Comparison of ENCODE assay signal across 10 cellular contexts in the genomic region with DNA sequence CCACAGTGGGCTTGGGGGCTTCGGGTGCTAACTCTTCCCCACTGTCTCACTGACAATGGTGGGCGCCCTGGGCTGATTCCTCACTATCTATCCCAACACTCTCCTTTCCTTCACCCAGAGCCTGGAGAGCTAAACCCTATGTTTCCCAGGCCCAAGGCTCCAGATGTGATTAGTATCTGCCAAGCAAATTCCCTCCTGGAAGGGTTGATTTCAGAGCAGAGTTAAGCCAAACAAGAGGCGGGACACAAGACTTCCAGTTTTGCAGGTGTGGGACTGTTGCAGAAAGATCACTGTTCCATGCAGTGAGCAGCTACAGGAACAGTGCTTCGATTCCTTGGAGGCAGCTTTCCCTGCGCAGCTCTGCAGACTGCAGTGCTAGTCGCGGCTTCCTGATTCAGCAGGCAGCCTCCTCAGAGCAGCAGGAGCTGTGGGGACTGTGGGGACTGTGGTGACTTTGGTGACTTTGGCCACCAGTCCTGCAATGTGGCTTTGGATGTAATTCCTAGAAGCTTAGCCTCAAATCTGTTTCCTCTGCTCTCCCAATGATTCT.
DNase-seq lines count a peak whose midpoint lies in the region; ATAC-seq and TF ChIP-seq lines count a peak whose summit lies in the region.
"Had no signal": no experiment of that assay in that cellular context is flagged by ENCODE, and none has a peak within 500 bp of the region (broad histone marks: within the 10 kb centered on the region; RNA-seq: fewer than 3 reads in every experiment).

No MANE protein-coding gene starts in this region.

- no peak for DNase-seq in Right ventricle myocardium superior
- DNase-seq in cardiac septum (ENCODE audit: low spot score): no peak
- DNase-seq in fibroblast of mammary gland (ENCODE audit: low read depth): peak; percentile 25
- DNase-seq in nephron progenitor cell: peak; percentile 23
- no peak for DNase-seq in uterus
- DNase-seq in NCI-H1694 (lab: John Stamatoyannopoulos, UW): no peak
- DNase-seq in naive thymus-derived CD4-positive, alpha-beta T cell: no peak
- DNase-seq in NOMO-1 treated with dmso at 0.1 percent for 144 hours (lab: John Stamatoyannopoulos, UW; ENCODE audit: unreplicated experiment): no peak
- DNase-seq: activated CD4-positive, CD25-positive, alpha-beta regulatory T cell treated with anti-CD3 and anti-CD28 coated beads, Interleukin-2, amount 50 U/mL, for 72 hours had no signal

- CTCF ChIA-PET in naive thymus-derived CD4-positive, alpha-beta T cell (lab: Charles Lee): no interaction called here

- peak overlapping the region; percentile 70 to 93 for H3K27ac ChIP-seq in uterus
- no peak overlapping the region for H3K27ac ChIP-seq in naive thymus-derived CD4-positive, alpha-beta T cell (ENCODE audit: low read depth, low read length)

- no peaks in the 10 kb centered on the region for H3K27me3 ChIP-seq in uterus
- no peaks in the 10 kb centered on the region for H3K27me3 ChIP-seq in naive thymus-derived CD4-positive, alpha-beta T cell (ENCODE audit: control insufficient read depth in 2 of 2, insufficient read depth in 2 of 2, low read length in 2 of 2)

- no peaks in the 10 kb centered on the region for H3K36me3 Mint-ChIP-seq in nephron progenitor cell (ENCODE audit: low read depth)
- no peaks in the 10 kb centered on the region for H3K36me3 Mint-ChIP-seq in naive thymus-derived CD4-positive, alpha-beta T cell

- peaks cover 3% of the 10 kb centered on the region for H3K9me3 Mint-ChIP-seq in nephron progenitor cell
- H3K9me3 Mint-ChIP-seq in naive thymus-derived CD4-positive, alpha-beta T cell: peaks cover 0 to 16% (median 0%) of the 10 kb centered on the region in 11 donors

- peak; percentile 42 for ATAC-seq in Right ventricle myocardium superior (ENCODE audit: poor library complexity)
- ATAC-seq in naive thymus-derived CD4-positive, alpha-beta T cell: no peak

- no peaks in the 10 kb centered on the region for H3K9me3 ChIP-seq in uterus
- H3K9me3 ChIP-seq in naive thymus-derived CD4-positive, alpha-beta T cell (ENCODE audit: control insufficient read depth in 2 of 3, low read length in 3 of 3): no peaks in the 10 kb centered on the region

- no peak overlapping the region for H3K27ac Mint-ChIP-seq in nephron progenitor cell
- H3K27ac Mint-ChIP-seq in naive thymus-derived CD4-positive, alpha-beta T cell: no peak overlapping the region

- no peaks in the 10 kb centered on the region for H3K36me3 ChIP-seq in uterus
- no peaks in the 10 kb centered on the region for H3K36me3 ChIP-seq in naive thymus-derived CD4-positive, alpha-beta T cell (ENCODE audit: control insufficient read depth in 2 of 3, insufficient read depth in 3 of 3, low read length in 3 of 3)
- H3K36me3 ChIP-seq: heart right ventricle had no signal

- TF ChIP-seq CTCF in fibroblast of mammary gland (conservative IDR thresholded peaks at IDR 0.05; ENCODE audit: control insufficient read depth, insufficient read depth, low read depth, low read length): no peak
- no peak for TF ChIP-seq CTCF in nephron progenitor cell (IDR thresholded peaks at IDR 0.05)
- no peak for TF ChIP-seq CTCF in uterus (IDR thresholded peaks at IDR 0.05)

- POLR2A ChIA-PET in naive thymus-derived CD4-positive, alpha-beta T cell (lab: Charles Lee): no interaction called here

- H3K4me3 Mint-ChIP-seq in nephron progenitor cell: no peak overlapping the region
- no peak overlapping the region for H3K4me3 Mint-ChIP-seq in naive thymus-derived CD4-positive, alpha-beta T cell

- H3K4me3 ChIP-seq in fibroblast of mammary gland (ENCODE audit: control insufficient read depth, low read depth, low read length): no peak overlapping the region
- H3K4me3 ChIP-seq in uterus: no peak overlapping the region
- no peak overlapping the region for H3K4me3 ChIP-seq in naive thymus-derived CD4-positive, alpha-beta T cell (ENCODE audit: low read length)
- H3K4me3 ChIP-seq: heart right ventricle had no signal

- H3K4me1 ChIP-seq in uterus: peaks cover 4 to 14% of the 10 kb centered on the region in 2 donors
- no peaks in the 10 kb centered on the region for H3K4me1 ChIP-seq in naive thymus-derived CD4-positive, alpha-beta T cell (ENCODE audit: control insufficient read depth in 2 of 2, insufficient read depth in 2 of 2, low read length in 2 of 2)

- no peak for TF ChIP-seq POLR2A in uterus (IDR thresholded peaks at IDR 0.05)

- peaks cover 76% of the 10 kb centered on the region for H3K4me1 Mint-ChIP-seq in nephron progenitor cell
- no peaks in the 10 kb centered on the region for H3K4me1 Mint-ChIP-seq in naive thymus-derived CD4-positive, alpha-beta T cell

- peaks cover 10% of the 10 kb centered on the region for H3K27me3 Mint-ChIP-seq in nephron progenitor cell (ENCODE audit: low read depth, poor library complexity)
- H3K27me3 Mint-ChIP-seq in naive thymus-derived CD4-positive, alpha-beta T cell: peaks cover 0 to 15% (median 0%) of the 10 kb centered on the region in 5 donors

- intact Hi-C loops in Right ventricle myocardium superior (cut with DNase I) (no loop called here), cardiac septum (cut with DNase I) (loop anchor here (5.0 kb wide), 1 partner anchor 166 kb away; a partner anchor contains a TSS), uterus (cut with DNase I; ENCODE audit: low total_unique reads) (no loop called here)
- intact Hi-C loops in naive thymus-derived CD4-positive, alpha-beta T cell (cut with micrococcal nuclease): no loop called here

Comparison
In these comparisons a context has a peak if more than half of its experiments do, and no peak if none do; other contexts are left out.
1. DNase-seq: peak in fibroblast of mammary gland (single experiment) and nephron progenitor cell (single experiment); none in Right ventricle myocardium superior (single experiment), cardiac septum (single experiment), uterus (0 of 2), NCI-H1694 (single experiment), naive thymus-derived CD4-positive, alpha-beta T cell (0 of 9) and NOMO-1 treated with dmso at 0.1 percent for 144 hours (single experiment).